ENCODE assay signal across 8 cellular contexts in the genomic region with DNA sequence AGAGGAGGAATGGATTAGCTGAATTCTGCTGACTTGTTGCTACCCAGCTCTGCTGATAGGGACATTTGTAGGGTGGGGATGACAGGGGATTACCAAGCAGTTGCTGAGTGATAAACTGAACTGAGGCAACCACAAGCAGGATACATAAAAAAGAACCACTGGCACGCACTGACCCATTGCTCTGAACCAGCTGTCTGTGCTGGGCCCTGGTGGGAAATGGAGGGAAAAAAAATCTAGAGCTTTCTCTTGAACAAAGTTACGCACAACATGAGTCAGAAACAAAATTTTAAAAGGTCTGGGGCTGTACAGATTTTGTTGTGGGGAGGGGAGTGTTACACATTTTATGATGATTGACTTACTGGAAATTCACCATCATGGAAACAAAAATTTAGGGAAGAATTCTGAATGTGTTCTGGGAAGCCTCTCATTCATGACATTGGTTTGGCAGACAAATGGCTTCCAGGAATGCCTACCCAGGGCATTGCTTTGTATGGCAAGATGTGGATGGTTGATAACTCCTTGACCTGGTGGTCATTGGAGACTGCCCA. TPM values are rescaled to one million over a fixed set of nuclear protein-coding genes. Genes with fewer than 3 reads are reported as not detected.
A peak's percentile ranks its signal among the peaks of the same experiment; 100 is the strongest.
DNase-seq lines count a peak whose midpoint lies in the region; ATAC-seq lines count a peak whose summit lies in the region.

No MANE protein-coding gene starts in this region.

- H3K4me3 ChIP-seq in subcutaneous abdominal adipose tissue (ENCODE audit: low read depth in 1 of 5, low read length in 5 of 5): no peak overlapping the region

- no peaks in the 10 kb centered on the region for H3K27me3 ChIP-seq in subcutaneous abdominal adipose tissue (ENCODE audit: control insufficient read depth in 5 of 5, insufficient read depth in 4 of 5, low read length in 5 of 5)

- no peak overlapping the region for H3K9ac ChIP-seq in subcutaneous abdominal adipose tissue (ENCODE audit: low read length in 5 of 5)

- ATAC-seq in GM18499 (IDR thresholded peaks at IDR 0.05; ENCODE audit: insufficient read depth, unreplicated experiment): peak; percentile 68
- ATAC-seq in GM21786 (IDR thresholded peaks at IDR 0.05; ENCODE audit: unreplicated experiment): peak; percentile 74
- no peak for ATAC-seq in left lobe of liver

- peak overlapping the region; percentile 67 for H3K27ac ChIP-seq in subcutaneous abdominal adipose tissue (ENCODE audit: low read depth, low read length)

- peaks cover 2 to 44% (median 34%) of the 10 kb centered on the region in 5 donors for H3K4me1 ChIP-seq in subcutaneous abdominal adipose tissue (ENCODE audit: control insufficient read depth in 5 of 5, insufficient read depth in 5 of 5, low read length in 5 of 5)

- no peaks in the 10 kb centered on the region for H3K36me3 ChIP-seq in subcutaneous abdominal adipose tissue (ENCODE audit: control insufficient read depth in 5 of 5, insufficient read depth in 5 of 5, low read length in 5 of 5)

- DNase-seq in NCI-H82 (lab: John Stamatoyannopoulos, UW) (peak; percentile 64), fibroblast of peridontal ligament (ENCODE audit: extremely low read depth) (peak; percentile 39), ecto neural progenitor cell (ENCODE audit: low spot score) (no peak), left lobe of liver (ENCODE audit: low spot score) (no peak), hepatic stellate cell (ENCODE audit: low spot score) (no peak)

- H3K9me3 ChIP-seq in subcutaneous abdominal adipose tissue (ENCODE audit: control insufficient read depth in 5 of 5, low read length in 5 of 5): no peaks in the 10 kb centered on the region

RNA-seq across cellular contexts. Expression of gene FOXO3, which starts 37.7 kb away (rescaled TPM):
- total RNA-seq in left lobe of liver: 22.6 TPM

Comparison
In these comparisons a context has a peak if more than half of its experiments do, and no peak if none do; other contexts are left out.
1. DNase-seq: peak in NCI-H82 (single experiment) and fibroblast of peridontal ligament (single experiment); none in ecto neural progenitor cell (single experiment), left lobe of liver (single experiment) and hepatic stellate cell (single experiment).